In genomic region chr11:27291302-27291889, GRCh38 we compare ENCODE assay signal across 11 cellular contexts.
DNase-seq lines count a peak whose midpoint lies in the region; ATAC-seq and TF ChIP-seq lines count a peak whose summit lies in the region.
"Had no signal": no experiment of that assay in that cellular context is flagged by ENCODE, and none has a peak within 500 bp of the region (broad histone marks: within the 10 kb centered on the region; RNA-seq: fewer than 3 reads in every experiment).

No MANE protein-coding gene starts in this region.

- peak; percentile 8 for DNase-seq in stimulated activated CD4-positive, alpha-beta T cell treated with anti-CD3 and anti-CD28 coated beads, Interleukin-1b, Interleukin-23, amount 100 ng/mL, for 48 hours
- DNase-seq in stimulated activated CD4-positive, alpha-beta T cell treated with anti-CD3 and anti-CD28 coated beads, Interleukin-4, amount 100 ng/mL, for 4 hours, result no peak
- peak; percentile 22 for DNase-seq in PC-3
- peak; percentile 75 for DNase-seq in epithelial cell of prostate (ENCODE audit: low read depth, low spot score)
- no peak for DNase-seq in NCI-H526 treated with DMSO at 0.1 percent for 48 hours (lab: John Stamatoyannopoulos, UW)
- no peak for DNase-seq in substantia nigra (lab: John Stamatoyannopoulos, UW)
- DNase-seq: midbrain; NCI-H446; stimulated activated naive CD4-positive, alpha-beta T cell had no signal

- no peak overlapping the region for H3K4me2 ChIP-seq in PC-3 (ENCODE audit: low read length)

- H4K20me1 ChIP-seq in PC-3 (ENCODE audit: low read length), result no peaks in the 10 kb centered on the region

- ATAC-seq in PC-3, result no peak
- no peak for ATAC-seq in GM21360 (IDR thresholded peaks at IDR 0.05; ENCODE audit: unreplicated experiment)
- ATAC-seq in GM19395 (IDR thresholded peaks at IDR 0.05; ENCODE audit: unreplicated experiment), result no peak

- no peak overlapping the region for H3K4me3 ChIP-seq in PC-3 (ENCODE audit: low read length)

- no peaks in the 10 kb centered on the region for H3K9me2 ChIP-seq in PC-3 (replicated peaks; ENCODE audit: low read length)

- intact Hi-C loops in PC-3 (cut with micrococcal nuclease), result no loop called here

- no TSS peak for BruUV-seq in PC-3 (replicated peaks; lab: Mats Ljungman, UMichigan)

- no peak for TF ChIP-seq CTCF in PC-3 (conservative IDR thresholded peaks at IDR 0.05; ENCODE audit: low read depth, low read length)

- H3K27ac ChIP-seq in PC-3 (ENCODE audit: low read length) (no peak overlapping the region), epithelial cell of prostate (peak overlapping the region; percentile 68), substantia nigra (ENCODE audit: low read depth, low read length, poor library complexity, severe bottlenecking) (no peak overlapping the region)

- H3K4me1 ChIP-seq in PC-3 (ENCODE audit: insufficient read depth, low read length), result peaks cover 11% of the 10 kb centered on the region

- no peaks in the 10 kb centered on the region for H3K79me2 ChIP-seq in PC-3 (ENCODE audit: low read length)

- no peaks in the 10 kb centered on the region for H3K27me3 ChIP-seq in PC-3 (ENCODE audit: low read length)

- no peak overlapping the region for H3K9ac ChIP-seq in PC-3 (ENCODE audit: low read length)

- 0 out of 2 replicates have a peak, but pooled peaks cover 3% of the 10 kb centered on the region for H3K9me3 ChIP-seq in PC-3 (ENCODE audit: low read length)

- H3K36me3 ChIP-seq in PC-3 (ENCODE audit: low read depth, low read length), result peaks cover 5% of the 10 kb centered on the region; the same call in 1 of the 2 replicates

- H2AFZ ChIP-seq in PC-3 (ENCODE audit: low read length), result no peak overlapping the region

- POLR2A ChIA-PET in PC-3 (lab: Charles Lee; ENCODE audit: unreplicated experiment), result no interaction called here

- CTCF ChIA-PET in PC-3 (lab: Charles Lee), result no interaction called here

- H3F3A ChIP-seq in PC-3 (ENCODE audit: low read length, unreplicated experiment), result no peaks in the 10 kb centered on the region

Comparison
In these comparisons a context has a peak if more than half of its experiments do, and no peak if none do; other contexts are left out.
1. DNase-seq: peak in stimulated activated CD4-positive, alpha-beta T cell treated with anti-CD3 and anti-CD28 coated beads, Interleukin-1b, Interleukin-23, amount 100 ng/mL, for 48 hours (single experiment), PC-3 (single experiment) and epithelial cell of prostate (single experiment); none in stimulated activated CD4-positive, alpha-beta T cell treated with anti-CD3 and anti-CD28 coated beads, Interleukin-4, amount 100 ng/mL, for 4 hours (0 of 2), NCI-H526 treated with DMSO at 0.1 percent for 48 hours (single experiment) and substantia nigra (0 of 49).